17 cellular contexts compared by ENCODE assay signal in genomic region chr5:158700231-158700996, GRCh38.
A peak's percentile ranks its signal among the peaks of the same experiment; 100 is the strongest.
DNase-seq lines count a peak whose midpoint lies in the region; ATAC-seq and TF ChIP-seq lines count a peak whose summit lies in the region.
"Had no signal": no experiment of that assay in that cellular context is flagged by ENCODE, and none has a peak within 500 bp of the region (broad histone marks: within the 10 kb centered on the region; RNA-seq: fewer than 3 reads in every experiment).

No MANE protein-coding gene starts in this region.

- H3K9me3 ChIP-seq in right cardiac atrium (ENCODE audit: control insufficient read depth, low read length): no peaks in the 10 kb centered on the region
- H3K9me3 ChIP-seq in thoracic aorta: no peaks in the 10 kb centered on the region
- H3K9me3 ChIP-seq in lower lobe of right lung: no peaks in the 10 kb centered on the region
- H3K9me3 ChIP-seq in H9 (ENCODE audit: control insufficient read depth, low read depth, low read length): no peaks in the 10 kb centered on the region
- H3K9me3 ChIP-seq: left lung, pancreas had no signal

- no peaks in the 10 kb centered on the region; a peak in 1 of 5 replicates for H3K9me3 Mint-ChIP-seq in H9

- H3K79me1 ChIP-seq in H9 (ENCODE audit: insufficient read depth, low read depth, low read length, poor library complexity, severe bottlenecking): no peaks in the 10 kb centered on the region

- H3K23me2 ChIP-seq in H9 (ENCODE audit: insufficient read length, low read depth, low read length, poor library complexity, severe bottlenecking): no peaks in the 10 kb centered on the region

- H2BK5ac ChIP-seq in H9 (ENCODE audit: insufficient read length, low read length): no peak overlapping the region

- no peak overlapping the region for H3T11ph ChIP-seq in H9 (ENCODE audit: low read length)

- H4K20me1 ChIP-seq in H9 (ENCODE audit: control insufficient read depth, insufficient read depth, insufficient read length): no peaks in the 10 kb centered on the region

- no peak overlapping the region for H3K4ac ChIP-seq in H9 (ENCODE audit: low read depth, low read length)

- H2BK15ac ChIP-seq in H9 (ENCODE audit: low read depth, low read length): no peak overlapping the region

- 0 out of 7 replicates have a peak overlapping the region, but pooled peaks of 1 of the 3 experiments have one; percentile 12 for H3K27ac Mint-ChIP-seq in H9

- H2AK5ac ChIP-seq in H9 (ENCODE audit: insufficient read length, low read length): no peak overlapping the region

- H3K27me3 ChIP-seq in right cardiac atrium (ENCODE audit: control insufficient read depth, insufficient read depth) (no peaks in the 10 kb centered on the region), thoracic aorta (replicated peaks; ENCODE audit: insufficient read depth) (no peaks in the 10 kb centered on the region), lower lobe of right lung (ENCODE audit: low read depth) (no peaks in the 10 kb centered on the region), H9 (ENCODE audit: insufficient read depth, low read length) (no peaks in the 10 kb centered on the region)
- H3K27me3 ChIP-seq: left lung had no signal

- H2BK120ac ChIP-seq in H9 (ENCODE audit: low read depth, low read length, poor library complexity, severe bottlenecking): no peak overlapping the region

- no peak overlapping the region for H3K14ac ChIP-seq in H9 (ENCODE audit: insufficient read depth, low read length)

- no peak overlapping the region for H4K91ac ChIP-seq in H9 (ENCODE audit: insufficient read length, low read depth, low read length)

- no peaks in the 10 kb centered on the region; a peak in 1 of 7 replicates for H3K36me3 Mint-ChIP-seq in H9 (ENCODE audit: insufficient read depth in 1 of 3, low read depth in 3 of 3)

- no peak overlapping the region for H2BK20ac ChIP-seq in H9 (ENCODE audit: low read depth, low read length, poor library complexity, severe bottlenecking)

- no peaks in the 10 kb centered on the region for H3K79me2 ChIP-seq in H9 (ENCODE audit: insufficient read depth, low read length)

- H2AFZ ChIP-seq in H9 (ENCODE audit: low read length): no peak overlapping the region

- no peak overlapping the region for H3K23ac ChIP-seq in H9 (ENCODE audit: insufficient read length, low read depth, low read length)

- 55% methylated on average over 9 of the region's 9 CpGs for WGBS in right cardiac atrium
- WGBS in H9 (ENCODE audit: extremely low coverage, insufficient read length, low lambda C conversion rate): no CpG with 5 or more reads among the region's 9 CpGs

- intact Hi-C loops in right cardiac atrium (cut with DNase I): no loop called here
- intact Hi-C loops in lower lobe of right lung (cut with DNase I): no loop called here

- H4K5ac ChIP-seq in H9 (ENCODE audit: insufficient read length, low read depth, low read length): no peak overlapping the region

- H4K8ac ChIP-seq in H9 (replicated peaks; ENCODE audit: insufficient read length, low read depth, low read length): no peak overlapping the region

- H3K4me3 Mint-ChIP-seq in H9: no peak overlapping the region

- no peak overlapping the region for H3K4me2 ChIP-seq in H9 (ENCODE audit: insufficient read depth, insufficient read length, low read length)

- H3K4me3 ChIP-seq in HFF-Myc (replicated peaks; ENCODE audit: low read depth, low read length) (no peak overlapping the region), right cardiac atrium (ENCODE audit: low read length) (no peak overlapping the region), thoracic aorta (peak overlapping the region; percentile 13), lower lobe of right lung (no peak overlapping the region)
- H3K4me3 ChIP-seq: left lung, pancreas had no signal

- H3K18ac ChIP-seq in H9 (ENCODE audit: insufficient read length, low read depth, low read length): no peak overlapping the region

- DNase-seq in HFF-Myc (ENCODE audit: extremely low read depth, low read depth): peak; percentile 21
- DNase-seq in amniotic epithelial cell (ENCODE audit: low read depth): peak; percentile 1
- no peak for DNase-seq in right cardiac atrium
- no peak for DNase-seq in thoracic aorta (ENCODE audit: low spot score)
- DNase-seq in NCI-H2171 (lab: John Stamatoyannopoulos, UW): no peak
- DNase-seq in DMS153 (lab: John Stamatoyannopoulos, UW): no peak
- no peak for DNase-seq in lower lobe of right lung
- no peak for DNase-seq in H9
- DNase-seq: activated CD4-positive, alpha-beta T cell treated with anti-CD3 and anti-CD28 coated beads for 1 hour; activated naive CD4-positive, alpha-beta T cell; cortex of kidney; DMS53; glutamatergic neuron; left lung; pancreas; stimulated activated CD4-positive, alpha-beta T cell treated with anti-CD3 and anti-CD28 coated beads, Interleukin-2, amount 100 ng/mL, for 24 hours; stimulated activated naive CD8-positive, alpha-beta T cell treated with anti-CD3 and anti-CD28 coated beads, Interleukin-15, Interleukin-2, amounts not matched to agents 100 U/mL and 50 U/mL, for 24 hours had no signal

- no peak overlapping the region for H2BK12ac ChIP-seq in H9 (ENCODE audit: insufficient read length, low read depth, low read length)

- H3K27me3 Mint-ChIP-seq in H9 (ENCODE audit: low read depth): peaks cover 2% of the 10 kb centered on the region

- no peak overlapping the region for H3K56ac ChIP-seq in H9 (ENCODE audit: insufficient read length, low read depth, low read length)

- no peak overlapping the region for H3K9ac ChIP-seq in H9 (ENCODE audit: extremely low read depth, insufficient read length, low read length)

- TF ChIP-seq CTCF in HFF-Myc (IDR thresholded peaks at IDR 0.05; ENCODE audit: low read depth, low read length, missing control alignments) (no peak), thoracic aorta (IDR thresholded peaks at IDR 0.05) (no peak), lower lobe of right lung (IDR thresholded peaks at IDR 0.05) (no peak), H9 (conservative IDR thresholded peaks at IDR 0.05) (no peak)

- ATAC-seq in right cardiac atrium (no peak), thoracic aorta (ENCODE audit: insufficient number of reproducible peaks, low FRiP score, low read depth) (no peak), lower lobe of right lung (no peak)
- ATAC-seq: left lung; stimulated activated naive CD8-positive, alpha-beta T cell treated with anti-CD3 and anti-CD28 coated beads, Interleukin-15, Interleukin-2, amounts not matched to agents 100 U/mL and 50 U/mL, for 24 hours had no signal

- no peaks in the 10 kb centered on the region for H3K36me3 ChIP-seq in thoracic aorta
- H3K36me3 ChIP-seq in lower lobe of right lung: no peaks in the 10 kb centered on the region
- H3K36me3 ChIP-seq: left lung, pancreas had no signal

- H3K4me1 Mint-ChIP-seq in H9: peaks cover 55 to 60% of the 10 kb centered on the region in 2 experiments

- peak overlapping the region; percentile 58 for H3K27ac ChIP-seq in right cardiac atrium (ENCODE audit: low read length)
- H3K27ac ChIP-seq in thoracic aorta: peak overlapping the region; percentile 48 to 66
- no peak overlapping the region for H3K27ac ChIP-seq in lower lobe of right lung
- no peak overlapping the region for H3K27ac ChIP-seq in H9 (ENCODE audit: insufficient read length, low read depth, low read length)
- H3K27ac ChIP-seq: left lung, pancreas had no signal

- H3K4me1 ChIP-seq in right cardiac atrium (ENCODE audit: control insufficient read depth, insufficient read depth, low read length) (peaks cover 5% of the 10 kb centered on the region), thoracic aorta (ENCODE audit: control insufficient read depth in 1 of 2, low read depth in 2 of 2) (peaks cover 44 to 63% of the 10 kb centered on the region in 2 donors), lower lobe of right lung (peaks cover 3% of the 10 kb centered on the region), H9 (ENCODE audit: insufficient read depth, low read length) (peaks cover 15% of the 10 kb centered on the region; the same call in 1 of the 2 replicates)
- H3K4me1 ChIP-seq: left lung had no signal

Comparison
In these comparisons a context has a peak if more than half of its experiments do, and no peak if none do; other contexts are left out.
1. DNase-seq: peak in HFF-Myc (single experiment) and amniotic epithelial cell (single experiment); none in right cardiac atrium (0 of 3), thoracic aorta (single experiment), NCI-H2171 (single experiment), DMS153 (single experiment), lower lobe of right lung (single experiment) and H9 (single experiment).
2. H3K27ac ChIP-seq: peak in right cardiac atrium (single experiment) and thoracic aorta (2 of 2); none in lower lobe of right lung (single experiment) and H9 (single experiment).